In the genomic region with DNA sequence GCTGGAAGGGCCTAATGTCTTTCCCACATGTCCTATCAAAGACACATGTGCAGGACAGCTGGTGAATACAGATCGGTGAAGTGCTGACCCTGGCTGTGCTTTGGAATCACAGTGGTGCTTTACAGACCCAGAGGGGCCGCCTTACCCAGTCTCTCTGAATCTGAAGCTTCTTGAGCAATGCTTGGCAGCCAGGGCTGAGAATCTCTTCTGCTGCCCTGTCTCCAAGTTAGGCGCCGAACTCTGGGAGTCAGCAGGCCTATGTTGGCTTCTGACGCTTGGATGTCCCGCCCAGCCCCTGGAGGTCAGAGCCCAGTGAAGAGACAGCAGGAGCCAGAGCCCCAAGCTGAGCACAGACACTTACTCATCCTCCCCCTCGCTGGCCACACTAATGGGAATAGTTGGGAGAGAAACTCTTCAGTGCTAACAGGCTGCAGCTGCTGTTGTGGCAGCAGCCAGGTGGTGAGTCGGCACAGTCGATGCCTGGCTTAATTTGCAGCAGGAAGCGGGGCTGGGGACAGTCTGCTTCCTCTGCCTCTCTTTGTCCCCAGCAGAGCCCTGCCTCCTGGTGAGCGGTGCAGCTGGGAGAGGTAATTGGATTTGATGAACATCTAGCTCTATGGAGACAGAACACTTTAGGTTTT, we compare ENCODE assay signal across 9 cellular contexts.
DNase-seq lines count a peak whose midpoint lies in the region; ATAC-seq and TF ChIP-seq lines count a peak whose summit lies in the region.
"Had no signal": no experiment of that assay in that cellular context is flagged by ENCODE, and none has a peak within 500 bp of the region (broad histone marks: within the 10 kb centered on the region; RNA-seq: fewer than 3 reads in every experiment).

No MANE protein-coding gene starts in this region.

- no peak for TF ChIP-seq CTCF in tibial artery (IDR thresholded peaks at IDR 0.05)

- no peaks in the 10 kb centered on the region for H3K9me3 Mint-ChIP-seq in activated T-cell treated with anti-CD3 and anti-CD28 coated beads, Interleukin-2, amount 50 U/mL, for 4 hours
- H3K9me3 Mint-ChIP-seq: memory B cell had no signal

- H3K4me1 ChIP-seq in tibial artery: no peaks in the 10 kb centered on the region

- peaks cover 16% of the 10 kb centered on the region for H3K4me1 Mint-ChIP-seq in activated T-cell treated with anti-CD3 and anti-CD28 coated beads, Interleukin-2, amount 50 U/mL, for 4 hours (ENCODE audit: low read depth)

- no peaks in the 10 kb centered on the region for H3K36me3 ChIP-seq in tibial artery

- peaks cover 0 to 2% of the 10 kb centered on the region in 2 donors for H3K27me3 ChIP-seq in tibial artery

- intact Hi-C loops in tibial artery (cut with DNase I; ENCODE audit: low total_unique reads): no loop called here

- H3K4me3 ChIP-seq in tibial artery: no peak overlapping the region

- peaks cover 4% of the 10 kb centered on the region for H3K27me3 Mint-ChIP-seq in activated T-cell treated with anti-CD3 and anti-CD28 coated beads, Interleukin-2, amount 50 U/mL, for 4 hours (ENCODE audit: low read depth)

- H3K4me3 Mint-ChIP-seq in activated T-cell treated with anti-CD3 and anti-CD28 coated beads, Interleukin-2, amount 50 U/mL, for 4 hours: no peak overlapping the region
- H3K4me3 Mint-ChIP-seq: memory B cell had no signal

- peak; percentile 97 for DNase-seq in LHCN-M2 (ENCODE audit: low read depth)
- DNase-seq in iPS-NIHi7 (ENCODE audit: extremely low spot score): peak; percentile 77
- peak; percentile 75 to 81 for DNase-seq in tibial artery
- DNase-seq in activated T-cell treated with anti-CD3 and anti-CD28 coated beads, Interleukin-2, amount 50 U/mL, for 4 hours: no peak

- peak; percentile 78 for ATAC-seq in SK-N-SH treated with all-trans-retinoic acid at 6 μM for 48 hours
- ATAC-seq in activated T-cell treated with anti-CD3 and anti-CD28 coated beads, Interleukin-2, amount 50 U/mL, for 4 hours: no peak
- no peak for ATAC-seq in HG02678 (IDR thresholded peaks at IDR 0.05; ENCODE audit: unreplicated experiment)
- ATAC-seq in HG03469 (IDR thresholded peaks at IDR 0.05; ENCODE audit: unreplicated experiment): no peak
- no peak for ATAC-seq in GM18870 (IDR thresholded peaks at IDR 0.05; ENCODE audit: unreplicated experiment)

- H3K9me3 ChIP-seq in tibial artery: no peaks in the 10 kb centered on the region

- H3K27ac ChIP-seq in tibial artery: no peak overlapping the region

- no peaks in the 10 kb centered on the region for H3K36me3 Mint-ChIP-seq in activated T-cell treated with anti-CD3 and anti-CD28 coated beads, Interleukin-2, amount 50 U/mL, for 4 hours (ENCODE audit: insufficient read depth)
- H3K36me3 Mint-ChIP-seq: memory B cell had no signal

TF ChIP-seq in SK-N-SH treated with all-trans-retinoic acid at 6 μM for 48 hours, 23 proteins besides CTCF, POLR2A, EP300 and RAD21:
- TF ChIP-seq ZNF70 (CRISPR knock-in tag; IDR thresholded peaks at IDR 0.05): no peak
- TF ChIP-seq TCF4 (CRISPR knock-in tag; IDR thresholded peaks at IDR 0.05; ENCODE audit: borderline replicate concordance): peak; percentile 53; the same call in 1 of the 2 replicates
- no peak for TF ChIP-seq ZFP3 (CRISPR knock-in tag; IDR thresholded peaks at IDR 0.05)
- TF ChIP-seq RARB (CRISPR knock-in tag; IDR thresholded peaks at IDR 0.05): no peak
- TF ChIP-seq ESRRG (CRISPR knock-in tag; IDR thresholded peaks at IDR 0.05): no peak
- TF ChIP-seq ZC3H10 (CRISPR knock-in tag; IDR thresholded peaks at IDR 0.05): no peak
- no peak for TF ChIP-seq ZFP30 (CRISPR knock-in tag; IDR thresholded peaks at IDR 0.05)
- TF ChIP-seq TSHZ2 (CRISPR knock-in tag; IDR thresholded peaks at IDR 0.05): 0 out of 2 replicates have a peak, but pooled peaks have one; percentile 32
